In genomic region chr1:186715887-186716809, GRCh38 we compare ENCODE assay signal across 26 cellular contexts. TPM values are rescaled to one million over a fixed set of nuclear protein-coding genes. Genes with fewer than 3 reads are reported as not detected.
DNase-seq lines count a peak whose midpoint lies in the region; FAIRE-seq and TF ChIP-seq lines count a peak whose summit lies in the region.
"Had no signal": no experiment of that assay in that cellular context is flagged by ENCODE, and none has a peak within 500 bp of the region (broad histone marks: within the 10 kb centered on the region; RNA-seq: fewer than 3 reads in every experiment).

No MANE protein-coding gene starts in this region.

- no peak for TF ChIP-seq POLR2A in uterus (IDR thresholded peaks at IDR 0.05)

- H3K27ac ChIP-seq in A673 (ENCODE audit: low read depth, low read length, poor library complexity, severe bottlenecking): peak overlapping the region; percentile 46
- no peak overlapping the region for H3K27ac ChIP-seq in SK-N-SH (ENCODE audit: low read depth in 2 of 2, low read length in 1 of 2)
- no peak overlapping the region for H3K27ac ChIP-seq in small intestine (ENCODE audit: low read depth in 1 of 2, low read length in 1 of 2)
- no peak overlapping the region for H3K27ac ChIP-seq in uterus
- H3K27ac ChIP-seq: adrenal gland, brain microvascular endothelial cell, coronary artery, heart left ventricle, neutrophil, prostate gland, SJSA1 had no signal

- H3K4me3 ChIP-seq in A673 (ENCODE audit: low read depth, low read length, poor library complexity, severe bottlenecking) (no peak overlapping the region), SK-N-SH (ENCODE audit: low read depth in 2 of 2, low read length in 1 of 2) (no peak overlapping the region), fibroblast of pulmonary artery (replicated peaks; ENCODE audit: low read depth, low read length) (no peak overlapping the region), small intestine (ENCODE audit: low read depth in 1 of 2, low read length in 2 of 2) (no peak overlapping the region), uterus (no peak overlapping the region)
- H3K4me3 ChIP-seq: adrenal gland, coronary artery, heart left ventricle, prostate gland, SJSA1 had no signal

- no peaks in the 10 kb centered on the region for H3K9me3 ChIP-seq in A673 (ENCODE audit: low read depth, low read length, poor library complexity, severe bottlenecking)
- H3K9me3 ChIP-seq in SK-N-SH: no peaks in the 10 kb centered on the region
- no peaks in the 10 kb centered on the region for H3K9me3 ChIP-seq in small intestine (ENCODE audit: control insufficient read depth, low read depth)
- no peaks in the 10 kb centered on the region for H3K9me3 ChIP-seq in uterus
- H3K9me3 ChIP-seq: adrenal gland, heart left ventricle, neutrophil, prostate gland, SJSA1 had no signal

- no peaks in the 10 kb centered on the region for H3K79me2 ChIP-seq in SK-N-SH (ENCODE audit: insufficient read depth)

- H4K20me1 ChIP-seq in SK-N-SH (ENCODE audit: insufficient read depth): no peaks in the 10 kb centered on the region

- CTCF ChIA-PET in A673 (lab: Charles Lee) (interaction anchor here (0.5 kb wide), 1 partner anchor 60 kb away, joined by 5 read pairs; no protein-coding TSS in a partner anchor), SK-N-SH (lab: Yijun Ruan, JAX) (no interaction called here)

- H3K9ac ChIP-seq in SK-N-SH: no peak overlapping the region

- BruUV-seq in A673 (replicated peaks; lab: Mats Ljungman, UMichigan): no TSS peak

- intact Hi-C loops in A673 (cut with micrococcal nuclease; ENCODE audit: unreplicated experiment): no loop called here
- intact Hi-C loops in uterus (cut with DNase I; ENCODE audit: low total_unique reads): no loop called here

- no peaks in the 10 kb centered on the region for H3K9me2 ChIP-seq in SK-N-SH

- no peak for FAIRE-seq in small intestine (lab: Jason Lieb, UNC)

- DNase-seq in A673 (ENCODE audit: low spot score) (peak; percentile 65), ELR (ENCODE audit: low read depth) (peak; percentile 47), SK-N-SH (no peak), fibroblast of pulmonary artery (ENCODE audit: low read depth) (peak; percentile 11), RKO (ENCODE audit: low spot score) (no peak), small intestine (no peak), uterus (no peak)
- DNase-seq in activated T-cell treated with anti-CD3 and anti-CD28 coated beads, Interleukin-2, amount 50 U/mL, for 1 hour: no peak
- DNase-seq: ACHN; activated CD4-positive, alpha-beta T cell treated with anti-CD3 and anti-CD28 coated beads for 36 hours; activated CD8-positive, alpha-beta memory T cell treated with anti-CD3 and anti-CD28 coated beads for 24 hours; activated naive CD4-positive, alpha-beta T cell; activated T-cell treated with anti-CD3 and anti-CD28 coated beads, Interleukin-2, amount 50 U/mL, for 24 hours; adrenal gland; brain microvascular endothelial cell; heart left ventricle; NCI-H1092; NCI-H187 treated with DMSO at 0.1 percent for 48 hours; T-helper 2 cell; trophoblast cell had no signal

- no peak overlapping the region for H3K4me2 ChIP-seq in SK-N-SH

- H3K4me1 ChIP-seq in A673 (ENCODE audit: insufficient read depth, low read length, poor library complexity, severe bottlenecking) (peaks cover 25% of the 10 kb centered on the region), SK-N-SH (ENCODE audit: control insufficient read depth in 1 of 2, insufficient read depth in 2 of 2, low read depth in 1 of 2, low read length in 1 of 2) (peaks cover 0 to 9% of the 10 kb centered on the region in 2 experiments; a peak in 1 of 4 replicates), small intestine (ENCODE audit: control insufficient read depth in 2 of 2, insufficient read depth in 1 of 2, low read depth in 1 of 2, low read length in 1 of 2) (no peaks in the 10 kb centered on the region), uterus (no peaks in the 10 kb centered on the region)
- H3K4me1 ChIP-seq: adrenal gland, heart left ventricle, prostate gland, SJSA1 had no signal

- TF ChIP-seq RAD21 in SK-N-SH (IDR thresholded peaks at IDR 0.05; ENCODE audit: low read length): no peak

- H2AFZ ChIP-seq in SK-N-SH (ENCODE audit: low read depth): peak overlapping the region; percentile 56; the same call in 1 of the 2 replicates

- WGBS in SK-N-SH (ENCODE audit: low lambda C conversion rate): 26% methylated on average over 5 of the region's 5 CpGs
- 59 to 69% (median 67%) methylated on average over 5 of the region's 5 CpGs for WGBS in small intestine, 3 donors

- no peaks in the 10 kb centered on the region for H3K27me3 ChIP-seq in A673 (replicated peaks; ENCODE audit: insufficient read depth, low read depth, low read length, poor library complexity)
- no peaks in the 10 kb centered on the region for H3K27me3 ChIP-seq in SK-N-SH (ENCODE audit: insufficient read depth)
- H3K27me3 ChIP-seq in small intestine (ENCODE audit: control insufficient read depth in 2 of 2, insufficient read depth in 2 of 2, low read length in 2 of 2): no peaks in the 10 kb centered on the region
- no peaks in the 10 kb centered on the region for H3K27me3 ChIP-seq in uterus
- H3K27me3 ChIP-seq: adrenal gland, brain microvascular endothelial cell, heart left ventricle, neutrophil, SJSA1 had no signal

- no peak for TF ChIP-seq EP300 in SK-N-SH (IDR thresholded peaks at IDR 0.05; ENCODE audit: borderline replicate concordance in 1 of 2, low read depth in 1 of 2, low read length in 1 of 2)

- POLR2A ChIA-PET in A673 (lab: Charles Lee; ENCODE audit: low non-redundant PET): no interaction called here
- POLR2A ChIA-PET in SK-N-SH (lab: Yijun Ruan, JAX): no interaction called here

- no peaks in the 10 kb centered on the region for H3K36me3 ChIP-seq in A673 (ENCODE audit: insufficient read depth, low read length, poor library complexity, severe bottlenecking)
- H3K36me3 ChIP-seq in SK-N-SH (replicated peaks in 1 of 2; ENCODE audit: control insufficient read depth in 1 of 2, insufficient read depth in 2 of 2, low read length in 1 of 2): no peaks in the 10 kb centered on the region
- no peaks in the 10 kb centered on the region for H3K36me3 ChIP-seq in small intestine (ENCODE audit: control insufficient read depth in 2 of 2, insufficient read depth in 2 of 2, low read length in 2 of 2)
- no peaks in the 10 kb centered on the region for H3K36me3 ChIP-seq in uterus
- H3K36me3 ChIP-seq: adrenal gland, brain microvascular endothelial cell, heart left ventricle, neutrophil, prostate gland, SJSA1 had no signal

- TF ChIP-seq CTCF in A673 (conservative IDR thresholded peaks at IDR 0.05; ENCODE audit: low read depth, low read length) (no peak), SK-N-SH (IDR thresholded peaks at IDR 0.05) (no peak), fibroblast of pulmonary artery (IDR thresholded peaks at IDR 0.05; ENCODE audit: low read length, missing control alignments) (no peak), uterus (IDR thresholded peaks at IDR 0.05) (no peak)

- no peaks in the 10 kb centered on the region for H3F3A ChIP-seq in SK-N-SH (replicated peaks; ENCODE audit: insufficient read depth)

TF ChIP-seq in SK-N-SH, 30 proteins besides CTCF, POLR2A, EP300 and RAD21 (continues in another document):
- TF ChIP-seq ZBTB33 (IDR thresholded peaks at IDR 0.05; ENCODE audit: borderline replicate concordance, low read depth): no peak
- TF ChIP-seq REST (IDR thresholded peaks at IDR 0.05; ENCODE audit: low read depth, low read length): no peak
- TF ChIP-seq TAF1 (IDR thresholded peaks at IDR 0.05; ENCODE audit: borderline replicate concordance, low read depth, low read length): no peak

RNA-seq across cellular contexts. Expression of gene PTGS2, which starts 35.9 kb away (rescaled TPM):
- total RNA-seq in A673 (2021): 4.3 and 5.8 TPM in 2 replicates
- 5.9 and 6.3 TPM in 2 replicates for polyA plus RNA-seq in SK-N-SH (2012; rRNA removed)
- polyA plus RNA-seq in SK-N-SH (2012; cell fraction: cytosol; rRNA removed): 4.1 and 5.8 TPM in 2 replicates
- 12.8 and 17.6 TPM in 2 replicates for polyA plus RNA-seq in SK-N-SH (2012; cell fraction: nucleus; rRNA removed)
- polyA plus RNA-seq in small intestine: 1 to 10 TPM in 1 of 3 donors, under 1 TPM in 2; 0.22 to 1.9 (median 0.54) TPM
- total RNA-seq in uterus: 1 to 10 TPM in 3 of 4 donors, under 1 TPM in 1; 0.51 to 4.3 (median 1.9) TPM
- total RNA-seq: G401, myocyte had no signal

Comparison
In these comparisons a context has a peak if more than half of its experiments do, and no peak if none do; other contexts are left out.
1. DNase-seq: peak in A673 (single experiment), ELR (single experiment) and fibroblast of pulmonary artery (single experiment); none in SK-N-SH (single experiment), RKO (single experiment), activated T-cell treated with anti-CD3 and anti-CD28 coated beads, Interleukin-2, amount 50 U/mL, for 1 hour (single experiment), small intestine (single experiment) and uterus (0 of 2).